18 cellular contexts compared by ENCODE assay signal in genomic region chr4:103499094-103499493, GRCh38.
DNase-seq lines count a peak whose midpoint lies in the region; ATAC-seq and TF ChIP-seq lines count a peak whose summit lies in the region.
"Had no signal": no experiment of that assay in that cellular context is flagged by ENCODE, and none has a peak within 500 bp of the region (broad histone marks: within the 10 kb centered on the region; RNA-seq: fewer than 3 reads in every experiment).

No MANE protein-coding gene starts in this region.

- intact Hi-C loops in thyroid gland (cut with DNase I): no loop called here

- H3K27me3 ChIP-seq in RWPE2 (ENCODE audit: insufficient read depth, poor library complexity, severe bottlenecking): no peaks in the 10 kb centered on the region
- no peaks in the 10 kb centered on the region for H3K27me3 ChIP-seq in thyroid gland
- H3K27me3 ChIP-seq: BLaER1, body of pancreas, neutrophil had no signal

- DNase-seq in EL (peak; percentile 8), HCEC 1CT (peak; percentile 14), RWPE2 (ENCODE audit: low spot score) (no peak), fibroblast of the conjunctiva (ENCODE audit: low read depth) (peak; percentile 52), NCI-H82 treated with DMSO at 0.1 percent for 48 hours (lab: John Stamatoyannopoulos, UW; ENCODE audit: unreplicated experiment) (no peak), thyroid gland (no peak), COLO668 (lab: John Stamatoyannopoulos, UW; ENCODE audit: unreplicated experiment) (no peak)
- DNase-seq: activated effector memory CD4-positive, alpha-beta T cell treated with anti-CD3 and anti-CD28 coated beads, Interleukin-2, amount 50 U/mL, for 16 hours; body of pancreas; effector memory CD8-positive, alpha-beta T cell; KBM-7; NCI-H524; SHP77 treated with DMSO at 0.1 percent for 48 hours; stimulated activated naive CD8-positive, alpha-beta T cell treated with anti-CD3 and anti-CD28 coated beads, Interleukin-15, amount 100 ng/mL, for 72 hours had no signal

- ATAC-seq in RWPE2 (ENCODE audit: low read depth) (no peak), GM18511 (IDR thresholded peaks at IDR 0.05; ENCODE audit: unreplicated experiment) (no peak)
- ATAC-seq: body of pancreas; effector memory CD8-positive, alpha-beta T cell had no signal

- peaks cover 17% of the 10 kb centered on the region for H3K4me1 ChIP-seq in RWPE2 (ENCODE audit: insufficient read depth, poor library complexity, severe bottlenecking)
- no peaks in the 10 kb centered on the region for H3K4me1 ChIP-seq in thyroid gland
- H3K4me1 ChIP-seq: BLaER1, body of pancreas had no signal

- no peaks in the 10 kb centered on the region for H3K9me3 ChIP-seq in RWPE2 (ENCODE audit: severe bottlenecking)
- no peaks in the 10 kb centered on the region for H3K9me3 ChIP-seq in thyroid gland
- H3K9me3 ChIP-seq: BLaER1, body of pancreas, neutrophil had no signal

- TF ChIP-seq POLR2A in thyroid gland (IDR thresholded peaks at IDR 0.05): no peak

- H3K27ac ChIP-seq in RWPE2 (ENCODE audit: poor library complexity, severe bottlenecking) (peak overlapping the region; percentile 46), thyroid gland (no peak overlapping the region)
- H3K27ac ChIP-seq: BLaER1, body of pancreas, neutrophil had no signal

- peak; percentile 19 for TF ChIP-seq CTCF in RWPE2 (IDR thresholded peaks at IDR 0.05; ENCODE audit: poor library complexity, severe bottlenecking)
- TF ChIP-seq CTCF in thyroid gland (IDR thresholded peaks at IDR 0.05): no peak

- H3K36me3 ChIP-seq in RWPE2 (ENCODE audit: low read depth): no peaks in the 10 kb centered on the region
- no peaks in the 10 kb centered on the region for H3K36me3 ChIP-seq in thyroid gland
- H3K36me3 ChIP-seq: BLaER1, neutrophil had no signal

- WGBS in thyroid gland, 2 donors: 84 to 92% methylated on average over 2 of the region's 2 CpGs

- H3K4me3 ChIP-seq in RWPE2 (ENCODE audit: severe bottlenecking): no peak overlapping the region
- no peak overlapping the region for H3K4me3 ChIP-seq in thyroid gland (replicated peaks in 1 of 3)
- H3K4me3 ChIP-seq: BLaER1, body of pancreas, lung had no signal

Comparison
In these comparisons a context has a peak if more than half of its experiments do, and no peak if none do; other contexts are left out.
1. DNase-seq: peak in EL (single experiment), HCEC 1CT (single experiment) and fibroblast of the conjunctiva (single experiment); none in RWPE2 (single experiment), NCI-H82 treated with DMSO at 0.1 percent for 48 hours (single experiment), thyroid gland (0 of 2) and COLO668 (single experiment).